ENCODE assay signal across 31 cellular contexts in the genomic region with DNA sequence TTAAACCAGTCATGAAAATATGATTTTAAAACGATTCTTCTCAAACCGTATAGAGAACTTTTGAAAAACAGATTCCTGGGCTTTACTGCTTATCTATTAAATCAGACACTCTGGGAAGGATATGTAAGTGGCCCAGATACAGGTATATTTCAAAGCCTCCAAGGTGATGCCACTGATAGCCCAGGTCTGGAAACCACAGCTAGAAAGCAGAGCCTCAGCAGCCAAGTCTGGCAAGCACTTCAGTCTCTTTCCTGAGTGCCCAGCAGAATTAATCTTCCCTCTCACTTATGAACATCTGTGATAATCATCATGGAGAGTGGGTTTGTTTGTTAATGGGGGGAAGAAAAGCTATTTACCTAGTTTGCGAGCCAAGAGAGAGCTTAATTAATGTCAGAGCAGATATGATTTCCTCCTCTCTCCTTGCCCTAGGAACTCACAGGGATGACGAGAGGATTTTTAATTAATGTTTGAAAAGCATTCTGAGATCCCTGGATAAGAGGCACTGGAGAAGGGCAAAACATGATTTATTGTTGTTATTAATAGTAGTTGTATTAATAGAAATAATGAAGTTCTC.
A peak's percentile ranks its signal among the peaks of the same experiment; 100 is the strongest.
DNase-seq lines count a peak whose midpoint lies in the region; ATAC-seq and TF ChIP-seq lines count a peak whose summit lies in the region.
"Had no signal": no experiment of that assay in that cellular context is flagged by ENCODE, and none has a peak within 500 bp of the region (broad histone marks: within the 10 kb centered on the region; RNA-seq: fewer than 3 reads in every experiment).

No MANE protein-coding gene starts in this region.

- no peak for ATAC-seq in foreskin keratinocyte
- ATAC-seq: left ventricle myocardium superior, Right ventricle myocardium inferior, sciatic nerve, WTC11 had no signal

- DNase-seq in DMS153 (lab: John Stamatoyannopoulos, UW) (peak; percentile 15), DMS153 treated with DMSO at 0.1 percent for 48 hours (lab: John Stamatoyannopoulos, UW; ENCODE audit: unreplicated experiment) (no peak), NCI-H1092 treated with DMSO at 0.1 percent for 48 hours (lab: John Stamatoyannopoulos, UW) (peak; percentile 68), NCI-H446 (lab: John Stamatoyannopoulos, UW) (peak; percentile 52 to 61), pons (ENCODE audit: low spot score) (no peak), T-helper 1 cell (no peak), foreskin keratinocyte (no peak)
- DNase-seq: activated naive CD4-positive, alpha-beta T cell treated with anti-CD3 and anti-CD28 coated beads, Interleukin-2, amount 10 ng/mL, durations not matched to agents 7 days and 5 days; amniotic stem cell; CD4-positive, CD25-positive, alpha-beta regulatory T cell; DMS53; effector CD8-positive, alpha-beta T cell; GDM1; glutamatergic neuron; H7; left ventricle myocardium superior; NCI-H1436; PC-9; stimulated activated CD4-positive, alpha-beta T cell treated with anti-CD3 and anti-CD28 coated beads, Interleukin-4, amount 100 ng/mL, for 4 hours; stimulated activated naive CD4-positive, alpha-beta T cell; SW 1271; T1000 had no signal

- H3K27ac ChIP-seq in VCaP = peak overlapping the region; percentile 36
- H3K27ac ChIP-seq in foreskin keratinocyte = no peak overlapping the region
- H3K27ac ChIP-seq: 22Rv1, epithelial cell of prostate, neutrophil, PC-9, prostate gland, suprapubic skin had no signal

- no peaks in the 10 kb centered on the region for H3K4me1 ChIP-seq in foreskin keratinocyte
- H3K4me1 ChIP-seq: prostate gland, suprapubic skin had no signal

- H3K27me3 ChIP-seq in foreskin keratinocyte = no peaks in the 10 kb centered on the region
- H3K27me3 ChIP-seq: neutrophil, suprapubic skin had no signal

- no peak for TF ChIP-seq CTCF in VCaP (conservative IDR thresholded peaks at IDR 0.05)
- TF ChIP-seq CTCF in foreskin keratinocyte (conservative IDR thresholded peaks at IDR 0.05) = no peak

Comparison
In these comparisons a context has a peak if more than half of its experiments do, and no peak if none do; other contexts are left out.
1. DNase-seq: peak in DMS153 (single experiment), NCI-H1092 treated with DMSO at 0.1 percent for 48 hours (single experiment) and NCI-H446 (2 of 2); none in DMS153 treated with DMSO at 0.1 percent for 48 hours (single experiment), pons (single experiment), T-helper 1 cell (0 of 5) and foreskin keratinocyte (0 of 2).